18 cellular contexts compared by ENCODE assay signal in genomic region chr13:114049626-114050101, GRCh38.
DNase-seq lines count a peak whose midpoint lies in the region; ATAC-seq and TF ChIP-seq lines count a peak whose summit lies in the region.
"Had no signal": no experiment of that assay in that cellular context is flagged by ENCODE, and none has a peak within 500 bp of the region (broad histone marks: within the 10 kb centered on the region; RNA-seq: fewer than 3 reads in every experiment).

No MANE protein-coding gene starts in this region.

- CTCF ChIA-PET in CD8-positive, alpha-beta T cell (lab: Charles Lee), result interaction anchor here (1.2 to 2.5 kb wide), 2 partner anchors 15 to 60 kb away, joined by 3 to 9 read pairs; no protein-coding TSS in a partner anchor

- H3K27ac ChIP-seq in CD8-positive, alpha-beta T cell (ENCODE audit: low read depth, low read length), result no peak overlapping the region
- H3K27ac ChIP-seq in Peyer's patch, result peak overlapping the region in 1 of 4 donors; percentile 39
- H3K27ac ChIP-seq: 22Rv1, heart left ventricle, prostate gland, testis had no signal

- H3K27me3 Mint-ChIP-seq in T-helper 1 cell treated with Interleukin-12 subunit alpha and Interleukin-12 subunit beta and Interleukin-4 antibody, amounts not matched to agents 30 μg/mL and 1 μg/mL, for 36 hours (ENCODE audit: low read depth), result no peaks in the 10 kb centered on the region
- H3K27me3 Mint-ChIP-seq in CD8-positive, alpha-beta T cell (ENCODE audit: low read depth), result no peaks in the 10 kb centered on the region
- H3K27me3 Mint-ChIP-seq in activated T-helper 17 cell treated with anti-CD3 and anti-CD28 coated beads, Interleukin-2, amount 50 U/mL, for 72 hours, result no peaks in the 10 kb centered on the region
- H3K27me3 Mint-ChIP-seq in naive thymus-derived CD8-positive, alpha-beta T cell, result peaks cover 0 to under 1% (median 0%) of the 10 kb centered on the region in 5 donors

- no peaks in the 10 kb centered on the region for H3K27me3 ChIP-seq in CD8-positive, alpha-beta T cell (ENCODE audit: insufficient read depth, low read length)
- no peaks in the 10 kb centered on the region for H3K27me3 ChIP-seq in Peyer's patch
- H3K27me3 ChIP-seq: heart left ventricle, testis had no signal

- H3K36me3 Mint-ChIP-seq in T-helper 1 cell treated with Interleukin-12 subunit alpha and Interleukin-12 subunit beta and Interleukin-4 antibody, amounts not matched to agents 30 μg/mL and 1 μg/mL, for 36 hours (ENCODE audit: low read depth), result peaks cover 33% of the 10 kb centered on the region
- peaks cover 81% of the 10 kb centered on the region for H3K36me3 Mint-ChIP-seq in CD8-positive, alpha-beta T cell
- peaks cover 59% of the 10 kb centered on the region for H3K36me3 Mint-ChIP-seq in activated T-helper 17 cell treated with anti-CD3 and anti-CD28 coated beads, Interleukin-2, amount 50 U/mL, for 72 hours (ENCODE audit: low read depth)
- H3K36me3 Mint-ChIP-seq in naive thymus-derived CD8-positive, alpha-beta T cell, result peaks cover 0 to 82% (median 13%) of the 10 kb centered on the region in 3 donors

- no peaks in the 10 kb centered on the region for H3K9me3 Mint-ChIP-seq in T-helper 1 cell treated with Interleukin-12 subunit alpha and Interleukin-12 subunit beta and Interleukin-4 antibody, amounts not matched to agents 30 μg/mL and 1 μg/mL, for 36 hours
- H3K9me3 Mint-ChIP-seq in CD8-positive, alpha-beta T cell, result no peaks in the 10 kb centered on the region
- no peaks in the 10 kb centered on the region for H3K9me3 Mint-ChIP-seq in activated T-helper 17 cell treated with anti-CD3 and anti-CD28 coated beads, Interleukin-2, amount 50 U/mL, for 72 hours
- peaks cover 0 to 2% (median 0%) of the 10 kb centered on the region in 9 donors for H3K9me3 Mint-ChIP-seq in naive thymus-derived CD8-positive, alpha-beta T cell
- H3K9me3 Mint-ChIP-seq: activated T-helper 1 cell treated with anti-CD3 and anti-CD28 coated beads, Interleukin-12 subunit alpha, Interleukin-12 subunit beta, Interleukin-2, Interleukin-4 antibody, amounts not matched to agents 30 ng/mL and 10 ng/mL and 1 ng/mL, durations not matched to agents 14 hours and 24 hours and 36 hours had no signal

- peak overlapping the region; percentile 45 for H3K4me3 Mint-ChIP-seq in T-helper 1 cell treated with Interleukin-12 subunit alpha and Interleukin-12 subunit beta and Interleukin-4 antibody, amounts not matched to agents 30 μg/mL and 1 μg/mL, for 36 hours
- H3K4me3 Mint-ChIP-seq in CD8-positive, alpha-beta T cell, result peak overlapping the region; percentile 57
- peak overlapping the region; percentile 85 for H3K4me3 Mint-ChIP-seq in activated T-helper 17 cell treated with anti-CD3 and anti-CD28 coated beads, Interleukin-2, amount 50 U/mL, for 72 hours
- peak overlapping the region in 8 of 10 donors; percentile 25 to 83 (median 73) for H3K4me3 Mint-ChIP-seq in naive thymus-derived CD8-positive, alpha-beta T cell

- peaks cover 57% of the 10 kb centered on the region for H3K36me3 ChIP-seq in CD8-positive, alpha-beta T cell (ENCODE audit: insufficient read depth, low read length)
- H3K36me3 ChIP-seq in Peyer's patch, result peaks cover 0 to under 1% (median 0%) of the 10 kb centered on the region in 3 donors
- H3K36me3 ChIP-seq: prostate gland had no signal

- no peak for DNase-seq in T-helper 1 cell
- DNase-seq in CD8-positive, alpha-beta T cell, result peak in 1 of 7 experiments; percentile 17
- peak in 1 of 10 donors; percentile 7 for DNase-seq in naive thymus-derived CD8-positive, alpha-beta T cell
- no peak for DNase-seq in Peyer's patch
- DNase-seq in KBM-7, result no peak
- DNase-seq: anterior cingulate cortex, cerebellar nuclear complex, NCI-H1417 treated with DMSO at 0.1 percent for 48 hours, NCI-H2171, PC-3, testis had no signal

- TF ChIP-seq CTCF in CD8-positive, alpha-beta T cell (IDR thresholded peaks at IDR 0.05), result no peak
- TF ChIP-seq CTCF in Peyer's patch (IDR thresholded peaks at IDR 0.05), result no peak

- POLR2A ChIA-PET in CD8-positive, alpha-beta T cell (lab: Charles Lee), result no interaction called here
- POLR2A ChIA-PET in naive thymus-derived CD8-positive, alpha-beta T cell (lab: Charles Lee), result interaction anchor here (1.0 to 1.9 kb wide), 5 partner anchors 9 to 75 kb away, joined by 3 to 9 read pairs (median 5); no protein-coding TSS in a partner anchor

- peaks cover 31% of the 10 kb centered on the region for H3K4me1 Mint-ChIP-seq in T-helper 1 cell treated with Interleukin-12 subunit alpha and Interleukin-12 subunit beta and Interleukin-4 antibody, amounts not matched to agents 30 μg/mL and 1 μg/mL, for 36 hours (ENCODE audit: low read depth)
- H3K4me1 Mint-ChIP-seq in CD8-positive, alpha-beta T cell (ENCODE audit: low read depth), result peaks cover 67% of the 10 kb centered on the region
- peaks cover 35% of the 10 kb centered on the region for H3K4me1 Mint-ChIP-seq in activated T-helper 17 cell treated with anti-CD3 and anti-CD28 coated beads, Interleukin-2, amount 50 U/mL, for 72 hours
- H3K4me1 Mint-ChIP-seq in naive thymus-derived CD8-positive, alpha-beta T cell, result peaks cover 34 to 81% (median 73%) of the 10 kb centered on the region in 4 donors

- ATAC-seq in CD8-positive, alpha-beta T cell, result no peak
- no peak for ATAC-seq in activated T-helper 17 cell treated with anti-CD3 and anti-CD28 coated beads, Interleukin-2, amount 50 U/mL, for 72 hours (replicated peaks)
- no peak for ATAC-seq in naive thymus-derived CD8-positive, alpha-beta T cell
- no peak for ATAC-seq in HG03442 (IDR thresholded peaks at IDR 0.05; ENCODE audit: unreplicated experiment)
- ATAC-seq: PC-3 had no signal

- in situ Hi-C loops in KBM-7 (cut with MboI; ENCODE audit: low pct_unique_long_range_greater_than_20kb, low sequenced_read_pairs), result no loop called here

- H3K4me1 ChIP-seq in CD8-positive, alpha-beta T cell (ENCODE audit: insufficient read depth, low read length), result peaks cover 78% of the 10 kb centered on the region
- peaks cover 0 to 24% (median 14%) of the 10 kb centered on the region in 4 donors for H3K4me1 ChIP-seq in Peyer's patch
- H3K4me1 ChIP-seq: prostate gland, testis had no signal

- H3K9me3 ChIP-seq in CD8-positive, alpha-beta T cell (ENCODE audit: low read length), result no peaks in the 10 kb centered on the region
- H3K9me3 ChIP-seq in Peyer's patch, result no peaks in the 10 kb centered on the region
- H3K9me3 ChIP-seq: prostate gland, testis had no signal

- TF ChIP-seq POLR2A in Peyer's patch (IDR thresholded peaks at IDR 0.05), result no peak

- no peak overlapping the region for H3K4me3 ChIP-seq in CD8-positive, alpha-beta T cell (ENCODE audit: low read depth, low read length)
- no peak overlapping the region for H3K4me3 ChIP-seq in Peyer's patch
- H3K4me3 ChIP-seq: heart left ventricle, prostate gland, testis had no signal

- peak overlapping the region; percentile 52 for H3K27ac Mint-ChIP-seq in T-helper 1 cell treated with Interleukin-12 subunit alpha and Interleukin-12 subunit beta and Interleukin-4 antibody, amounts not matched to agents 30 μg/mL and 1 μg/mL, for 36 hours
- peak overlapping the region; percentile 88 for H3K27ac Mint-ChIP-seq in CD8-positive, alpha-beta T cell
- peak overlapping the region; percentile 85 for H3K27ac Mint-ChIP-seq in activated T-helper 17 cell treated with anti-CD3 and anti-CD28 coated beads, Interleukin-2, amount 50 U/mL, for 72 hours
- peak overlapping the region in 9 of 10 donors; percentile 58 to 94 (median 90) for H3K27ac Mint-ChIP-seq in naive thymus-derived CD8-positive, alpha-beta T cell

- intact Hi-C loops in CD8-positive, alpha-beta T cell (cut with DNase I, micrococcal nuclease), result loop anchor here (2.0 to 10.0 kb wide), 3 partner anchors 45 to 178 kb away; no protein-coding TSS in a partner anchor
